ENCODE assay signal across 21 cellular contexts in the genomic region with DNA sequence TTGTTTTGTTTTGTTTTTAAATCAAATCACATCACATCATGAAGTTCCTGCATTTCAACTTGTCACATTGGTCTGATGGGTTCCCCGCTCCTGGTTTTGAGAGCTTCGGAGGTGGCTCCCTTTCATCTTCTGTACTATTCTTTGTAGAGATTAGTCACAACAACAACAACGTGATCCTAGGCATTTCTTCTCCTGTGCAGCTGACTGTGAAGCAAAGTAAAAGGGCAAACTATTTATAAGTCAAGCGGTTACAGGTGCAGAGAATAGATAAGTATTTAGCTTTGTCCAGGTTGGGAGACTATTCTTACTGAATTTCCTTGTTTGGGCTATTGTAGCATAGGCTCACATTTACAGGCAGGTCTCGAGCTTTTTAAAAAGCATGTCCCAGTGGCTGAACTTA.
DNase-seq lines count a peak whose midpoint lies in the region; ATAC-seq and TF ChIP-seq lines count a peak whose summit lies in the region.
"Had no signal": no experiment of that assay in that cellular context is flagged by ENCODE, and none has a peak within 500 bp of the region (broad histone marks: within the 10 kb centered on the region; RNA-seq: fewer than 3 reads in every experiment).

No MANE protein-coding gene starts in this region.

- H3K9me3 Mint-ChIP-seq in activated B cell treated with CpG ODN at 0.5 μM for 24 hours (no peaks in the 10 kb centered on the region), nephron progenitor cell (no peaks in the 10 kb centered on the region)
- H3K9me3 Mint-ChIP-seq in activated T-cell treated with anti-CD3 and anti-CD28 coated beads, Interleukin-2, amount 50 U/mL, for 4 hours: no peaks in the 10 kb centered on the region
- no peaks in the 10 kb centered on the region for H3K9me3 Mint-ChIP-seq in activated CD4-positive, alpha-beta memory T cell treated with anti-CD3 and anti-CD28 coated beads, Interleukin-2, amount 10 ng/mL, durations not matched to agents 7 days and 5 days
- peaks cover 3% of the 10 kb centered on the region for H3K9me3 Mint-ChIP-seq in activated CD4-positive, alpha-beta T cell treated with anti-CD3 and anti-CD28 coated beads, Interleukin-2, amount 10 ng/mL, durations not matched to agents 24 days and 14 days
- H3K9me3 Mint-ChIP-seq: activated naive CD4-positive, alpha-beta T cell treated with anti-CD3 and anti-CD28 coated beads, Interleukin-2, amount 50 U/mL, for 72 hours; activated T-helper 17 cell treated with anti-CD3 and anti-CD28 coated beads, Interleukin-2, amount 50 U/mL, for 72 hours; neural crest cell had no signal

- H3K36me3 Mint-ChIP-seq in activated B cell treated with CpG ODN at 0.5 μM for 24 hours (ENCODE audit: low read depth) (no peaks in the 10 kb centered on the region), nephron progenitor cell (ENCODE audit: low read depth) (no peaks in the 10 kb centered on the region)
- H3K36me3 Mint-ChIP-seq in activated T-cell treated with anti-CD3 and anti-CD28 coated beads, Interleukin-2, amount 50 U/mL, for 4 hours (ENCODE audit: insufficient read depth): no peaks in the 10 kb centered on the region
- no peaks in the 10 kb centered on the region for H3K36me3 Mint-ChIP-seq in activated CD4-positive, alpha-beta memory T cell treated with anti-CD3 and anti-CD28 coated beads, Interleukin-2, amount 10 ng/mL, durations not matched to agents 7 days and 5 days (ENCODE audit: low read depth)
- H3K36me3 Mint-ChIP-seq in activated CD4-positive, alpha-beta T cell treated with anti-CD3 and anti-CD28 coated beads, Interleukin-2, amount 10 ng/mL, durations not matched to agents 24 days and 14 days (ENCODE audit: low read depth): no peaks in the 10 kb centered on the region
- H3K36me3 Mint-ChIP-seq: activated naive CD4-positive, alpha-beta T cell treated with anti-CD3 and anti-CD28 coated beads, Interleukin-2, amount 50 U/mL, for 72 hours had no signal

- peak overlapping the region; percentile 57 for H3K27ac Mint-ChIP-seq in activated B cell treated with CpG ODN at 0.5 μM for 24 hours
- no peak overlapping the region for H3K27ac Mint-ChIP-seq in nephron progenitor cell
- no peak overlapping the region for H3K27ac Mint-ChIP-seq in activated CD4-positive, alpha-beta memory T cell treated with anti-CD3 and anti-CD28 coated beads, Interleukin-2, amount 10 ng/mL, durations not matched to agents 7 days and 5 days
- H3K27ac Mint-ChIP-seq in activated CD4-positive, alpha-beta T cell treated with anti-CD3 and anti-CD28 coated beads, Interleukin-2, amount 10 ng/mL, durations not matched to agents 24 days and 14 days: no peak overlapping the region
- H3K27ac Mint-ChIP-seq: activated naive CD4-positive, alpha-beta T cell treated with anti-CD3 and anti-CD28 coated beads, Interleukin-2, amount 50 U/mL, for 72 hours; activated T-helper 17 cell treated with anti-CD3 and anti-CD28 coated beads, Interleukin-2, amount 50 U/mL, for 72 hours; progenitor cell of endocrine pancreas had no signal

- POLR2A ChIA-PET in activated B cell treated with CpG ODN at 0.5 μM for 24 hours (lab: Charles Lee): no interaction called here
- POLR2A ChIA-PET in activated CD4-positive, alpha-beta memory T cell treated with anti-CD3 and anti-CD28 coated beads, Interleukin-2, amount 10 ng/mL, durations not matched to agents 7 days and 5 days (lab: Charles Lee): no interaction called here

- ATAC-seq in activated B cell treated with CpG ODN at 0.5 μM for 24 hours (ENCODE audit: low read depth) (no peak), GM18873 (IDR thresholded peaks at IDR 0.05; ENCODE audit: low FRiP score, unreplicated experiment) (no peak)
- ATAC-seq in activated T-cell treated with anti-CD3 and anti-CD28 coated beads, Interleukin-2, amount 50 U/mL, for 4 hours: no peak
- ATAC-seq: activated naive CD4-positive, alpha-beta T cell treated with anti-CD3 and anti-CD28 coated beads, Interleukin-2, amount 50 U/mL, for 72 hours; activated T-helper 17 cell treated with anti-CD3 and anti-CD28 coated beads, Interleukin-2, amount 50 U/mL, for 72 hours; HepG2; upper lobe of right lung had no signal

- CTCF ChIA-PET in activated B cell treated with CpG ODN at 0.5 μM for 24 hours (lab: Charles Lee): interaction anchor here (0.6 kb wide), 1 partner anchor 224 kb away, joined by 3 read pairs; no protein-coding TSS in a partner anchor
- CTCF ChIA-PET in activated CD4-positive, alpha-beta memory T cell treated with anti-CD3 and anti-CD28 coated beads, Interleukin-2, amount 10 ng/mL, durations not matched to agents 7 days and 5 days (lab: Charles Lee): no interaction called here

- DNase-seq in DMS53 (lab: John Stamatoyannopoulos, UW): peak; percentile 43
- DNase-seq in NAMALWA (ENCODE audit: low spot score): peak; percentile 28
- no peak for DNase-seq in activated B cell treated with CpG ODN at 0.5 μM for 24 hours
- peak; percentile 8 for DNase-seq in nephron progenitor cell
- no peak for DNase-seq in activated T-cell treated with anti-CD3 and anti-CD28 coated beads, Interleukin-2, amount 50 U/mL, for 4 hours
- DNase-seq in activated CD4-positive, alpha-beta memory T cell treated with anti-CD3 and anti-CD28 coated beads, Interleukin-2, amount 10 ng/mL, durations not matched to agents 7 days and 5 days: no peak
- DNase-seq in activated CD4-positive, alpha-beta T cell treated with anti-CD3 and anti-CD28 coated beads, Interleukin-2, amount 10 ng/mL, durations not matched to agents 24 days and 14 days: no peak
- DNase-seq: activated CD4-positive, alpha-beta T cell treated with anti-CD3 and anti-CD28 coated beads, Interleukin-2, amount 50 U/mL, for 1 hour; dorsolateral prefrontal cortex; HCEC 1CT; NCI-H1417 treated with DMSO at 0.1 percent for 48 hours; NK-92 treated with Interleukin-12 subunit alpha and Interleukin-12 subunit beta, amount 100 ng/mL, for 24 hours; Peyer's patch; substantia nigra; upper lobe of right lung had no signal

- H3K27me3 Mint-ChIP-seq in activated B cell treated with CpG ODN at 0.5 μM for 24 hours: no peaks in the 10 kb centered on the region
- no peaks in the 10 kb centered on the region for H3K27me3 Mint-ChIP-seq in nephron progenitor cell (ENCODE audit: low read depth, poor library complexity)
- peaks cover 3% of the 10 kb centered on the region for H3K27me3 Mint-ChIP-seq in activated T-cell treated with anti-CD3 and anti-CD28 coated beads, Interleukin-2, amount 50 U/mL, for 4 hours (ENCODE audit: low read depth)
- H3K27me3 Mint-ChIP-seq in activated CD4-positive, alpha-beta memory T cell treated with anti-CD3 and anti-CD28 coated beads, Interleukin-2, amount 10 ng/mL, durations not matched to agents 7 days and 5 days: peaks cover 17% of the 10 kb centered on the region
- peaks cover 27% of the 10 kb centered on the region for H3K27me3 Mint-ChIP-seq in activated CD4-positive, alpha-beta T cell treated with anti-CD3 and anti-CD28 coated beads, Interleukin-2, amount 10 ng/mL, durations not matched to agents 24 days and 14 days
- H3K27me3 Mint-ChIP-seq: progenitor cell of endocrine pancreas had no signal

- TF ChIP-seq CTCF in activated B cell treated with CpG ODN at 0.5 μM for 24 hours (IDR thresholded peaks at IDR 0.05): no peak
- no peak for TF ChIP-seq CTCF in nephron progenitor cell (IDR thresholded peaks at IDR 0.05)

- H3K4me1 Mint-ChIP-seq in activated B cell treated with CpG ODN at 0.5 μM for 24 hours (peaks cover 63% of the 10 kb centered on the region), nephron progenitor cell (peaks cover 38% of the 10 kb centered on the region)
- H3K4me1 Mint-ChIP-seq in activated T-cell treated with anti-CD3 and anti-CD28 coated beads, Interleukin-2, amount 50 U/mL, for 4 hours (ENCODE audit: low read depth): peaks cover 41% of the 10 kb centered on the region
- H3K4me1 Mint-ChIP-seq in activated CD4-positive, alpha-beta memory T cell treated with anti-CD3 and anti-CD28 coated beads, Interleukin-2, amount 10 ng/mL, durations not matched to agents 7 days and 5 days: peaks cover 30% of the 10 kb centered on the region
- peaks cover 23% of the 10 kb centered on the region for H3K4me1 Mint-ChIP-seq in activated CD4-positive, alpha-beta T cell treated with anti-CD3 and anti-CD28 coated beads, Interleukin-2, amount 10 ng/mL, durations not matched to agents 24 days and 14 days

- intact Hi-C loops in activated B cell treated with CpG ODN at 0.5 μM for 24 hours (cut with micrococcal nuclease): loop anchor here (10.0 kb wide), 1 partner anchor 822 kb away; the partner anchor contains the start of gene IFNA2
- intact Hi-C loops in activated CD4-positive, alpha-beta T cell treated with anti-CD3 and anti-CD28 coated beads, Interleukin-2, amount 10 ng/mL, durations not matched to agents 24 days and 14 days (cut with micrococcal nuclease): no loop called here

- H3K4me3 Mint-ChIP-seq in activated B cell treated with CpG ODN at 0.5 μM for 24 hours: peak overlapping the region; percentile 36
- H3K4me3 Mint-ChIP-seq in nephron progenitor cell: no peak overlapping the region
- H3K4me3 Mint-ChIP-seq in activated T-cell treated with anti-CD3 and anti-CD28 coated beads, Interleukin-2, amount 50 U/mL, for 4 hours: no peak overlapping the region
- no peak overlapping the region for H3K4me3 Mint-ChIP-seq in activated CD4-positive, alpha-beta memory T cell treated with anti-CD3 and anti-CD28 coated beads, Interleukin-2, amount 10 ng/mL, durations not matched to agents 7 days and 5 days
- no peak overlapping the region for H3K4me3 Mint-ChIP-seq in activated CD4-positive, alpha-beta T cell treated with anti-CD3 and anti-CD28 coated beads, Interleukin-2, amount 10 ng/mL, durations not matched to agents 24 days and 14 days
- H3K4me3 Mint-ChIP-seq: activated T-helper 17 cell treated with anti-CD3 and anti-CD28 coated beads, Interleukin-2, amount 50 U/mL, for 72 hours; neural crest cell had no signal

Comparison
In these comparisons a context has a peak if more than half of its experiments do, and no peak if none do; other contexts are left out.
1. DNase-seq: peak in DMS53 (single experiment), NAMALWA (single experiment) and nephron progenitor cell (single experiment); none in activated B cell treated with CpG ODN at 0.5 μM for 24 hours (single experiment), activated T-cell treated with anti-CD3 and anti-CD28 coated beads, Interleukin-2, amount 50 U/mL, for 4 hours (single experiment), activated CD4-positive, alpha-beta memory T cell treated with anti-CD3 and anti-CD28 coated beads, Interleukin-2, amount 10 ng/mL, durations not matched to agents 7 days and 5 days (single experiment) and activated CD4-positive, alpha-beta T cell treated with anti-CD3 and anti-CD28 coated beads, Interleukin-2, amount 10 ng/mL, durations not matched to agents 24 days and 14 days (single experiment).